Comparison of ENCODE assay signal across 17 cellular contexts in the genomic region with DNA sequence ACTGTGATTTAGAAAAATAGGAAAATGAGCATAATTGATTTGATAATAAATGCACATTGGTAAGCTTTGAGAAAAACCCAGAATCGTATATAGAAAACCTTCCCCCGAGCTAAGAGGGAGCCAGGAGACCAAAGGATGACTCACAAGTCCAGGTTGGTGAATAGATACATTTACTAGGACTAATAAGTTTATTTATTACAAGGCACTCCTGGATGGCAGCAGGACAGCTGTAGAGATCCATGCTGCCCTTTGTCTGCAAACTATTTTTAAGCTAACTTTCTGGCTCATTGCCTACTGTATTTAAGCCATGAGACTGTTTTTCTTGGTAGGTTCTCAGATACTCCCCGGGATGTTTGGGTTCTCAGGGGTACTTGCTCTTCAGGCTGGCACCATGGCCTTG. TPM values are rescaled to one million over a fixed set of nuclear protein-coding genes. Genes with fewer than 3 reads are reported as not detected.
DNase-seq lines count a peak whose midpoint lies in the region; ATAC-seq and TF ChIP-seq lines count a peak whose summit lies in the region.
"Had no signal": no experiment of that assay in that cellular context is flagged by ENCODE, and none has a peak within 500 bp of the region (broad histone marks: within the 10 kb centered on the region; RNA-seq: fewer than 3 reads in every experiment).

No MANE protein-coding gene starts in this region.

- H3K79me2 ChIP-seq in SK-N-SH (ENCODE audit: insufficient read depth): peaks cover 86% of the 10 kb centered on the region

- peaks cover 6% of the 10 kb centered on the region for H3K36me3 Mint-ChIP-seq in activated naive CD8-positive, alpha-beta T cell
- peaks cover 32% of the 10 kb centered on the region for H3K36me3 Mint-ChIP-seq in activated naive CD8-positive, alpha-beta T cell treated with anti-CD3 and anti-CD28 coated beads, Interleukin-2, amount 50 U/mL, for 24 hours (ENCODE audit: low read depth)

- no peak overlapping the region for H3K4me3 ChIP-seq in SK-N-SH (ENCODE audit: low read depth in 2 of 2, low read length in 1 of 2)
- no peak overlapping the region for H3K4me3 ChIP-seq in foreskin fibroblast (ENCODE audit: low read depth in 1 of 2, low read length in 2 of 2)
- H3K4me3 ChIP-seq in skeletal muscle satellite cell (ENCODE audit: low read length): no peak overlapping the region
- H3K4me3 ChIP-seq: coronary artery, left lung, pancreas had no signal

- CTCF ChIA-PET in SK-N-SH (lab: Yijun Ruan, JAX): no interaction called here

- H3K4me2 ChIP-seq in SK-N-SH (peak overlapping the region; percentile 40; the same call in 1 of the 2 replicates), skeletal muscle satellite cell (ENCODE audit: low read length) (peak overlapping the region; percentile 23)

- H3K27ac ChIP-seq in SK-N-SH (ENCODE audit: low read depth in 2 of 2, low read length in 1 of 2): peak overlapping the region in 1 of 2 experiments; percentile 63; a peak in 2 of 4 replicates
- H3K27ac ChIP-seq: coronary artery, left lung, pancreas had no signal

- no peak overlapping the region for H3K4me3 Mint-ChIP-seq in activated naive CD8-positive, alpha-beta T cell
- no peak overlapping the region for H3K4me3 Mint-ChIP-seq in activated naive CD8-positive, alpha-beta T cell treated with anti-CD3 and anti-CD28 coated beads, Interleukin-2, amount 50 U/mL, for 24 hours

- H3K9me3 ChIP-seq in SK-N-SH (no peaks in the 10 kb centered on the region), skeletal muscle satellite cell (replicated peaks; ENCODE audit: low read length) (no peaks in the 10 kb centered on the region)
- H3K9me3 ChIP-seq: left lung, pancreas had no signal

- peaks cover 33% of the 10 kb centered on the region for H3K4me1 Mint-ChIP-seq in activated naive CD8-positive, alpha-beta T cell (ENCODE audit: low read depth)
- H3K4me1 Mint-ChIP-seq in activated naive CD8-positive, alpha-beta T cell treated with anti-CD3 and anti-CD28 coated beads, Interleukin-2, amount 50 U/mL, for 24 hours: peaks cover 26% of the 10 kb centered on the region

- peaks cover 0 to 25% of the 10 kb centered on the region in 2 experiments for H3K36me3 ChIP-seq in SK-N-SH (replicated peaks in 1 of 2; ENCODE audit: control insufficient read depth in 1 of 2, insufficient read depth in 2 of 2, low read length in 1 of 2)
- H3K36me3 ChIP-seq in skeletal muscle satellite cell (ENCODE audit: insufficient read depth, low read length): peaks cover 9% of the 10 kb centered on the region
- H3K36me3 ChIP-seq: pancreas had no signal

- H4K20me1 ChIP-seq in SK-N-SH (ENCODE audit: insufficient read depth): peaks cover 25% of the 10 kb centered on the region; the same call in 1 of the 2 replicates

- TF ChIP-seq CTCF in SK-N-SH (IDR thresholded peaks at IDR 0.05) (no peak), foreskin fibroblast (IDR thresholded peaks at IDR 0.05; ENCODE audit: low read depth, low read length) (no peak), GM10266 (IDR thresholded peaks at IDR 0.05; ENCODE audit: control insufficient read depth, insufficient read depth, low read depth, missing control alignments) (no peak)

- H3K27me3 ChIP-seq in SK-N-SH (ENCODE audit: insufficient read depth) (no peaks in the 10 kb centered on the region), skeletal muscle satellite cell (ENCODE audit: control insufficient read depth, insufficient read depth, low read length) (no peaks in the 10 kb centered on the region)
- H3K27me3 ChIP-seq: left lung, pancreas had no signal

- no peak for DNase-seq in activated naive CD8-positive, alpha-beta T cell treated with anti-CD3 and anti-CD28 coated beads, Interleukin-2, amount 50 U/mL, for 24 hours
- DNase-seq in SK-N-SH (no peak), foreskin fibroblast (peak; percentile 9 to 33), GM10266 (ENCODE audit: extremely low spot score) (no peak), HK-2 (ENCODE audit: unreplicated experiment) (no peak)
- DNase-seq: activated effector memory CD4-positive, alpha-beta T cell treated with anti-CD3 and anti-CD28 coated beads, Interleukin-2, amount 50 U/mL, for 16 hours; GF-D8; NCI-H1694 treated with DMSO at 0.1 percent for 48 hours; pancreas had no signal

- no peaks in the 10 kb centered on the region for H3K9me2 ChIP-seq in SK-N-SH

- TF ChIP-seq EP300 in SK-N-SH (IDR thresholded peaks at IDR 0.05; ENCODE audit: borderline replicate concordance in 1 of 2, low read depth in 1 of 2, low read length in 1 of 2): no peak

- no peak for TF ChIP-seq RAD21 in SK-N-SH (IDR thresholded peaks at IDR 0.05; ENCODE audit: low read length)

- WGBS in SK-N-SH (ENCODE audit: low lambda C conversion rate): 29% methylated on average over 3 of the region's 3 CpGs

- no peaks in the 10 kb centered on the region for H3K9me3 Mint-ChIP-seq in activated naive CD8-positive, alpha-beta T cell (ENCODE audit: low read depth)
- no peaks in the 10 kb centered on the region for H3K9me3 Mint-ChIP-seq in activated naive CD8-positive, alpha-beta T cell treated with anti-CD3 and anti-CD28 coated beads, Interleukin-2, amount 50 U/mL, for 24 hours
- H3K9me3 Mint-ChIP-seq: IgD-negative memory B cell had no signal

- POLR2A ChIA-PET in SK-N-SH (lab: Yijun Ruan, JAX): no interaction called here

- H3K4me1 ChIP-seq in SK-N-SH (ENCODE audit: control insufficient read depth in 1 of 2, insufficient read depth in 2 of 2, low read depth in 1 of 2, low read length in 1 of 2): peaks cover 5 to 19% of the 10 kb centered on the region in 2 experiments; a peak in 3 of 4 replicates
- H3K4me1 ChIP-seq in skeletal muscle satellite cell (ENCODE audit: control insufficient read depth, insufficient read depth, low read length): peaks cover 15% of the 10 kb centered on the region
- H3K4me1 ChIP-seq: pancreas had no signal

- H3K27ac Mint-ChIP-seq in activated naive CD8-positive, alpha-beta T cell: peak overlapping the region; percentile 34
- no peak overlapping the region for H3K27ac Mint-ChIP-seq in activated naive CD8-positive, alpha-beta T cell treated with anti-CD3 and anti-CD28 coated beads, Interleukin-2, amount 50 U/mL, for 24 hours
- H3K27ac Mint-ChIP-seq: IgD-negative memory B cell had no signal

- H3K27me3 Mint-ChIP-seq in activated naive CD8-positive, alpha-beta T cell: no peaks in the 10 kb centered on the region
- H3K27me3 Mint-ChIP-seq in activated naive CD8-positive, alpha-beta T cell treated with anti-CD3 and anti-CD28 coated beads, Interleukin-2, amount 50 U/mL, for 24 hours: no peaks in the 10 kb centered on the region
- H3K27me3 Mint-ChIP-seq: IgD-negative memory B cell had no signal

- no peak for ATAC-seq in activated naive CD8-positive, alpha-beta T cell treated with anti-CD3 and anti-CD28 coated beads, Interleukin-2, amount 50 U/mL, for 24 hours
- no peak for ATAC-seq in HG03432 (IDR thresholded peaks at IDR 0.05; ENCODE audit: unreplicated experiment)
- ATAC-seq: left lung, pancreas had no signal

- no peak overlapping the region for H2AFZ ChIP-seq in SK-N-SH (ENCODE audit: low read depth)

- H3K9ac ChIP-seq in SK-N-SH: no peak overlapping the region
- no peak overlapping the region for H3K9ac ChIP-seq in skeletal muscle satellite cell (ENCODE audit: low read depth, low read length)

- H3F3A ChIP-seq in SK-N-SH (replicated peaks; ENCODE audit: insufficient read depth): peaks cover 9% of the 10 kb centered on the region

TF ChIP-seq in SK-N-SH, 30 proteins besides CTCF, POLR2A, EP300 and RAD21:
- TF ChIP-seq, protein P1, sequence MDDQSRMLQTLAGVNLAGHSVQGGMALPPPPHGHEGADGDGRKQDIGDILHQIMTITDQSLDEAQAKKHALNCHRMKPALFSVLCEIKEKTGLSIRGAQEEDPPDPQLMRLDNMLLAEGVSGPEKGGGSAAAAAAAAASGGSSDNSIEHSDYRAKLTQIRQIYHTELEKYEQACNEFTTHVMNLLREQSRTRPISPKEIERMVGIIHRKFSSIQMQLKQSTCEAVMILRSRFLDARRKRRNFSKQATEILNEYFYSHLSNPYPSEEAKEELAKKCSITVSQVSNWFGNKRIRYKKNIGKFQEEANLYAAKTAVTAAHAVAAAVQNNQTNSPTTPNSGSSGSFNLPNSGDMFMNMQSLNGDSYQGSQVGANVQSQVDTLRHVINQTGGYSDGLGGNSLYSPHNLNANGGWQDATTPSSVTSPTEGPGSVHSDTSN (IDR thresholded peaks at IDR 0.05): peak; percentile 33; the same call in 1 of the 2 replicates
- TF ChIP-seq NFIC (IDR thresholded peaks at IDR 0.05; ENCODE audit: borderline replicate concordance): peak; percentile 9; the same call in 1 of the 2 replicates
- TF ChIP-seq ELF1 (IDR thresholded peaks at IDR 0.05): no peak
- peak; percentile 58; the same call in 1 of the 2 replicates for TF ChIP-seq FOSL2 (IDR thresholded peaks at IDR 0.05; ENCODE audit: borderline replicate concordance, low read depth)
- no peak for TF ChIP-seq GABPA (IDR thresholded peaks at IDR 0.05; ENCODE audit: low read depth)
- peak; percentile 32; the same call in 1 of the 2 replicates for TF ChIP-seq TCF12 (IDR thresholded peaks at IDR 0.05)
- peak; percentile 10; the same call in 1 of the 2 replicates for TF ChIP-seq JUND (IDR thresholded peaks at IDR 0.05)

RNA-seq across cellular contexts. Expression of gene CASP8AP2, which starts 13.4 kb away (rescaled TPM):
- 2.8 and 3.2 TPM in 2 replicates for polyA plus RNA-seq in SK-N-SH (2012; rRNA removed)
- 3.6 and 4.0 TPM in 2 replicates for polyA plus RNA-seq in SK-N-SH (2012; cell fraction: cytosol; rRNA removed)
- 3.3 and 6.8 TPM in 2 replicates for polyA plus RNA-seq in SK-N-SH (2012; cell fraction: nucleus; rRNA removed)
- 9.1 and 10.9 TPM in 2 replicates for total RNA-seq in skeletal muscle satellite cell (2012; rRNA removed)

RNA-seq across cellular contexts. Expression of gene MDN1, which starts 23.5 kb away (rescaled TPM):
- 8.5 and 8.9 TPM in 2 replicates for polyA plus RNA-seq in SK-N-SH (2012; rRNA removed)
- 8.1 and 10.7 TPM in 2 replicates for polyA plus RNA-seq in SK-N-SH (2012; cell fraction: cytosol; rRNA removed)
- 31.1 and 33.6 TPM in 2 replicates for polyA plus RNA-seq in SK-N-SH (2012; cell fraction: nucleus; rRNA removed)
- total RNA-seq in skeletal muscle satellite cell (2012; rRNA removed): 28.6 and 29.3 TPM in 2 replicates

RNA-seq across cellular contexts. Expression of gene GJA10, which starts 51.2 kb away (rescaled TPM):
- polyA plus RNA-seq in SK-N-SH (2012; rRNA removed): not detected in 2 replicates
- not detected in 2 replicates for polyA plus RNA-seq in SK-N-SH (2012; cell fraction: cytosol; rRNA removed)
- polyA plus RNA-seq in SK-N-SH (2012; cell fraction: nucleus; rRNA removed): not detected in 2 replicates
- total RNA-seq in skeletal muscle satellite cell (2012; rRNA removed): not detected in 2 replicates
- total RNA-seq: glomerular endothelial cell, left lung, pancreas, ureter had no signal
- polyA plus RNA-seq: IgD-negative memory B cell, pancreas had no signal

Comparison
In these comparisons a context has a peak if more than half of its experiments do, and no peak if none do; other contexts are left out.
1. DNase-seq: peak in foreskin fibroblast (2 of 2); none in activated naive CD8-positive, alpha-beta T cell treated with anti-CD3 and anti-CD28 coated beads, Interleukin-2, amount 50 U/mL, for 24 hours (single experiment), SK-N-SH (single experiment), GM10266 (single experiment) and HK-2 (single experiment).